24 cellular contexts compared by ENCODE assay signal in the genomic region with DNA sequence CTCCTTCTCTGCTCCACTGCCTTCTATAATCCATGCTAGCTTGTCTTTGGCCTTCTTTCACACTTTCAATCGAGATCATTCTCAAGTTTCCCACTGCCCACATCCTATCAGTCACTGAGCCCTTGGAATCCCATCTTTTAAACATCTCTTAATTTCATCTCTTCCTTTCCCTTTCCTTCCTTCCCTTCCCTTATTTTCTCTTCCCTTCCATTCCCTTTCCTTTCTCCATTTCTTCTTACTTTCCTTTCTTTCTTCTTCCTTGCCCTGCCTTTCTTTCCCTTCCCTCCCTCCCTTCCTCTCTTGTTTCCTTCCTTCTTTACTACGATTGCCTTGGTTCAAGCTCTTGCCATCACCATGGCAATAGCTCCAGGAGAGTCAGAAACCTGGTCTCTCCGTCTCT.
A peak's percentile ranks its signal among the peaks of the same experiment; 100 is the strongest.
DNase-seq lines count a peak whose midpoint lies in the region; ATAC-seq and TF ChIP-seq lines count a peak whose summit lies in the region.
"Had no signal": no experiment of that assay in that cellular context is flagged by ENCODE, and none has a peak within 500 bp of the region (broad histone marks: within the 10 kb centered on the region; RNA-seq: fewer than 3 reads in every experiment).

No MANE protein-coding gene starts in this region.

- CTCF ChIA-PET in Calu3 (lab: Charles Lee), result no interaction called here

- no peak for ATAC-seq in lung (ENCODE audit: insufficient read depth, low FRiP score)
- no peak for ATAC-seq in esophagus mucosa
- ATAC-seq: A549; CD8-positive, alpha-beta T cell; GM12878 had no signal

- H3K79me2 ChIP-seq in OCI-LY1 (ENCODE audit: insufficient read depth, low read length), result no peaks in the 10 kb centered on the region

- no peaks in the 10 kb centered on the region for H3K36me3 ChIP-seq in OCI-LY1 (ENCODE audit: insufficient read depth, low read length)
- no peaks in the 10 kb centered on the region for H3K36me3 ChIP-seq in lung (ENCODE audit: control insufficient read depth in 2 of 2, insufficient read depth in 2 of 2, low read length in 2 of 2)
- H3K36me3 ChIP-seq: BLaER1 treated with 17β-estradiol and CSF1 and Interleukin-3, amounts not matched to agents 10 nM and 100 nM had no signal

- H3K36me3 Mint-ChIP-seq in Calu3 (ENCODE audit: insufficient read depth, unreplicated experiment) (peaks cover 7% of the 10 kb centered on the region), neural crest cell (ENCODE audit: low read depth) (no peaks in the 10 kb centered on the region)
- H3K36me3 Mint-ChIP-seq: CD8-positive, alpha-beta T cell had no signal

- H3K4me2 ChIP-seq in OCI-LY1 (ENCODE audit: low read length), result no peak overlapping the region
- H3K4me2 ChIP-seq: A549; BLaER1 treated with 17β-estradiol and CSF1 and Interleukin-3, amounts not matched to agents 10 nM and 100 nM had no signal

- H3K27ac Mint-ChIP-seq in Calu3 (ENCODE audit: unreplicated experiment) (peak overlapping the region; percentile 6), neural crest cell (ENCODE audit: unreplicated experiment) (peak overlapping the region; percentile 0)
- H3K27ac Mint-ChIP-seq: B cell; CD4-positive, alpha-beta T cell; CD8-positive, alpha-beta T cell had no signal

- no peak overlapping the region for H3K4me3 ChIP-seq in OCI-LY1 (ENCODE audit: low read depth, low read length, poor library complexity, severe bottlenecking)
- H3K4me3 ChIP-seq in lung, result no peak overlapping the region
- H3K4me3 ChIP-seq: A549; BLaER1 treated with 17β-estradiol and CSF1 and Interleukin-3, amounts not matched to agents 10 nM and 100 nM; GM12878 had no signal

- intact Hi-C loops in Calu3 (cut with micrococcal nuclease; ENCODE audit: unreplicated experiment), result no loop called here

- H2AFZ ChIP-seq in OCI-LY1 (ENCODE audit: low read length), result no peak overlapping the region

- no peaks in the 10 kb centered on the region for H3K9me2 ChIP-seq in OCI-LY1 (ENCODE audit: low read depth, low read length)

- H4K20me1 ChIP-seq in OCI-LY1 (ENCODE audit: insufficient read depth, low read length), result no peaks in the 10 kb centered on the region
- H4K20me1 ChIP-seq: BLaER1 treated with 17β-estradiol and CSF1 and Interleukin-3, amounts not matched to agents 10 nM and 100 nM had no signal

- H3K4me1 Mint-ChIP-seq in Calu3 (ENCODE audit: low read depth, unreplicated experiment) (peaks cover 66% of the 10 kb centered on the region), neural crest cell (no peaks in the 10 kb centered on the region)
- H3K4me1 Mint-ChIP-seq: B cell had no signal

- no peaks in the 10 kb centered on the region for H3F3A ChIP-seq in OCI-LY1 (ENCODE audit: insufficient read depth, low read length)

- TF ChIP-seq CTCF in Calu3 (IDR thresholded peaks at IDR 0.05; ENCODE audit: unreplicated experiment), result no peak
- no peak for TF ChIP-seq CTCF in OCI-LY1 (IDR thresholded peaks at IDR 0.05; ENCODE audit: low read length)
- TF ChIP-seq CTCF in lung (IDR thresholded peaks at IDR 0.05; ENCODE audit: control extremely low read depth, extremely low read depth), result no peak
- TF ChIP-seq CTCF in neural crest cell (conservative IDR thresholded peaks at IDR 0.05), result no peak

- H3K9me3 ChIP-seq in OCI-LY1 (ENCODE audit: low read length), result no peaks in the 10 kb centered on the region
- peaks cover 0 to 6% of the 10 kb centered on the region in 2 donors for H3K9me3 ChIP-seq in lung (ENCODE audit: control insufficient read depth in 2 of 2, insufficient read depth in 1 of 2, low read length in 1 of 2)

- H3K4me3 Mint-ChIP-seq in Calu3 (ENCODE audit: low read depth, unreplicated experiment) (no peak overlapping the region), neural crest cell (no peak overlapping the region)
- H3K4me3 Mint-ChIP-seq: B cell; CD4-positive, alpha-beta T cell; CD8-positive, alpha-beta T cell had no signal

- no TSS peak for BruUV-seq in Calu3 (replicated peaks; lab: Mats Ljungman, UMichigan)

- H3K4me1 ChIP-seq in OCI-LY1 (ENCODE audit: insufficient read depth, low read length, severe bottlenecking) (peaks cover 83% of the 10 kb centered on the region), lung (ENCODE audit: control insufficient read depth in 2 of 2, insufficient read depth in 2 of 2, low read length in 2 of 2) (peaks cover 1 to 2% of the 10 kb centered on the region in 2 donors)
- H3K4me1 ChIP-seq: BLaER1 treated with 17β-estradiol and CSF1 and Interleukin-3, amounts not matched to agents 10 nM and 100 nM had no signal

- no peak overlapping the region for H3K9ac ChIP-seq in OCI-LY1 (ENCODE audit: low read length)
- H3K9ac ChIP-seq: BLaER1 treated with 17β-estradiol and CSF1 and Interleukin-3, amounts not matched to agents 10 nM and 100 nM had no signal

- H3K27me3 ChIP-seq in OCI-LY1 (ENCODE audit: insufficient read depth, low read length) (no peaks in the 10 kb centered on the region), lung (ENCODE audit: control insufficient read depth, insufficient read depth) (no peaks in the 10 kb centered on the region)
- H3K27me3 ChIP-seq: BLaER1 treated with 17β-estradiol and CSF1 and Interleukin-3, amounts not matched to agents 10 nM and 100 nM had no signal

- DNase-seq in Calu3, result no peak
- peak; percentile 6 for DNase-seq in lung (ENCODE audit: low spot score)
- no peak for DNase-seq in neural crest cell (ENCODE audit: low read depth, low spot score)
- no peak for DNase-seq in OCI-M2 (lab: John Stamatoyannopoulos, UW; ENCODE audit: unreplicated experiment)
- no peak for DNase-seq in kidney tubule cell (ENCODE audit: low spot score)
- DNase-seq: AML-193; Caco-2; CD4-positive, alpha-beta T cell; CD8-positive, alpha-beta T cell; DMS 273 treated with DMSO at 0.1 percent for 48 hours; DMS153; DMS53; DMS79; DND-41; EL; GDM1 had no signal

- peaks cover 8% of the 10 kb centered on the region for H3K9me3 Mint-ChIP-seq in Calu3 (ENCODE audit: low read depth, unreplicated experiment)
- peaks cover 6% of the 10 kb centered on the region for H3K9me3 Mint-ChIP-seq in neural crest cell
- H3K9me3 Mint-ChIP-seq: CD4-positive, alpha-beta T cell had no signal

- peak overlapping the region; percentile 99 for H3K27ac ChIP-seq in OCI-LY1 (ENCODE audit: low read depth, low read length, poor library complexity, severe bottlenecking)
- H3K27ac ChIP-seq in lung (ENCODE audit: low read depth in 1 of 2, low read length in 1 of 2), result no peak overlapping the region
- H3K27ac ChIP-seq: 22Rv1; A549; BLaER1 treated with 17β-estradiol and CSF1 and Interleukin-3, amounts not matched to agents 10 nM and 100 nM; C4-2B had no signal

- H3K27me3 Mint-ChIP-seq in Calu3 (ENCODE audit: unreplicated experiment) (no peaks in the 10 kb centered on the region), neural crest cell (ENCODE audit: low read depth) (peaks cover 7% of the 10 kb centered on the region)

- 72 to 75% methylated on average over 3 of the region's 3 CpGs for WGBS in lung, 2 donors
